Comparison of ENCODE assay signal across 8 cellular contexts in the genomic region with DNA sequence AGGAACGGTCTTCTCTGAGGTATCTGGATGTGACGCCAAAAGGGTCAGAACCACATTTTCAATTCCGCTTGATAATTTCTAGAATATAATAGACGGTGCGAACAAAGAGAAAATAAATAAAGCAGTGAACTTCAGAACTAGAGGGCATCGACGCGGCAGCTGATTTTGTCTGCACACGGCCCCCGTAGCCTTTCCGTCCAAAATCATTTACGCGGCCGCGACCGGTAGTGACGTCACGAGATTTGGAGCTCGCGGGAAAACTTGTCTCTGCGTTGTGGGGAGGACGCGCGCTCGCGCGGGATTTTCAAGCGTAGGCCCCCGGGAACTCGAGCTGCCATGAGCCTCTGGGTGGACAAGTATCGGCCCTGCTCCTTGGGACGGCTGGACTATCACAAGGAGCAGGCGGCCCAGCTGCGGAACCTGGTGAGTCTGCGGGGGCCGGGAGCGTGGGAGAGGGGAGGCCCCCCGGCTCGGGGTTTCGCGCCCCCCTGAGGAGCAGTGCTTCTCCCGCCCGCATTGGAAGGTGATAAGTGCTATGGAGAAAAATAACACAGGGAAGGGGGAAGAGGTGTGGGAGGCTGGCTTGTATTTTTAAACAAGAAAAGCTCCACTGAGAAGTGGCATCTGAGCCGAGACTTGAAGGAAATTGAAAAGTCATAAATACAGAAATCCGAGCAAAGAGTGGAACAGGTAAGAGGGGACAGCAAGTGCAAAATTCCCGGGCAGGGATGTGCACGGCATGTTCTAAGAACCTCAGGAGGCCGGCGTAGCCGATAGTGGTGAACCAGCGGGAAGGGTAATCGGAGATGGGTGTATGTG. TPM values are rescaled to one million over a fixed set of nuclear protein-coding genes. Genes with fewer than 3 reads are reported as not detected.
A peak's percentile ranks its signal among the peaks of the same experiment; 100 is the strongest.
DNase-seq lines count a peak whose midpoint lies in the region; ATAC-seq and TF ChIP-seq lines count a peak whose summit lies in the region.

A gene with protein sequence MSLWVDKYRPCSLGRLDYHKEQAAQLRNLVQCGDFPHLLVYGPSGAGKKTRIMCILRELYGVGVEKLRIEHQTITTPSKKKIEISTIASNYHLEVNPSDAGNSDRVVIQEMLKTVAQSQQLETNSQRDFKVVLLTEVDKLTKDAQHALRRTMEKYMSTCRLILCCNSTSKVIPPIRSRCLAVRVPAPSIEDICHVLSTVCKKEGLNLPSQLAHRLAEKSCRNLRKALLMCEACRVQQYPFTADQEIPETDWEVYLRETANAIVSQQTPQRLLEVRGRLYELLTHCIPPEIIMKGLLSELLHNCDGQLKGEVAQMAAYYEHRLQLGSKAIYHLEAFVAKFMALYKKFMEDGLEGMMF (plus strand): TSS at position 307 of the 819 bp plus-strand sequence. CDS start 30 bp downstream, at position 337.

- no peaks in the 10 kb centered on the region for H3K27me3 Mint-ChIP-seq in IgD-negative memory B cell

- DNase-seq in DMS 273 (lab: John Stamatoyannopoulos, UW; ENCODE audit: unreplicated experiment), result peak; percentile 97
- peak; percentile 27 for DNase-seq in OCI-M2 (lab: John Stamatoyannopoulos, UW; ENCODE audit: unreplicated experiment)
- DNase-seq in activated T-cell treated with anti-CD3 and anti-CD28 coated beads for 4 hours, result peak; percentile 87
- peak; percentile 98 for DNase-seq in epithelial cell of esophagus (ENCODE audit: low read depth)
- peak; percentile 95 to 97 (median 95) for DNase-seq in mucosa of descending colon
- peak; percentile 88 for DNase-seq in stimulated activated CD8-positive, alpha-beta memory T cell treated with anti-CD3 and anti-CD28 coated beads, Interleukin-4, amount 100 ng/mL, for 24 hours (ENCODE audit: low read depth)

- H3K4me1 ChIP-seq in mucosa of descending colon (ENCODE audit: low read depth), result no peaks in the 10 kb centered on the region

- no peak for TF ChIP-seq CTCF in epithelial cell of esophagus (IDR thresholded peaks at IDR 0.05; ENCODE audit: insufficient read depth, low read depth, low read length, missing control alignments)
- no peak for TF ChIP-seq CTCF in mucosa of descending colon (IDR thresholded peaks at IDR 0.05)

- peak within 1 kb of the TSS; percentile 92 to 98 (median 96) for H3K4me3 Mint-ChIP-seq in IgD-negative memory B cell

- intact Hi-C loops in mucosa of descending colon (cut with DNase I, micrococcal nuclease), result no loop called here

- no peaks in the 10 kb centered on the region for H3K9me3 ChIP-seq in mucosa of descending colon

- peaks cover 6% of the 10 kb centered on the region for H3K36me3 Mint-ChIP-seq in IgD-negative memory B cell

- peak within 1 kb of the TSS; percentile 94 to 97 (median 96) for H3K27ac Mint-ChIP-seq in IgD-negative memory B cell

- H3K9me3 Mint-ChIP-seq in IgD-negative memory B cell, result peaks cover 0 to 2% (median 0%) of the 10 kb centered on the region in 3 donors

- H3K4me1 Mint-ChIP-seq in IgD-negative memory B cell, result peaks cover 9 to 14% (median 12%) of the 10 kb centered on the region in 3 donors

- ATAC-seq in GM21528 (IDR thresholded peaks at IDR 0.05; ENCODE audit: low FRiP score, unreplicated experiment) (peak; percentile 88), mucosa of descending colon (peak; percentile 99)

- peak within 1 kb of the TSS; percentile 66 for H3K4me3 ChIP-seq in epithelial cell of esophagus (ENCODE audit: low read length)
- peak within 1 kb of the TSS; percentile 35 for H3K4me3 ChIP-seq in mucosa of descending colon

- H3K36me3 ChIP-seq in mucosa of descending colon (ENCODE audit: low read depth), result no peaks in the 10 kb centered on the region

RNA-seq across cellular contexts. Expression of the gene that starts here (rescaled TPM):
- polyA plus RNA-seq in IgD-negative memory B cell, result 6.7 TPM
- 10 to 100 TPM in 1 of 3 donors, 1 to 10 TPM in 2; 4.1 to 11.0 (median 5.4) TPM for total RNA-seq in mucosa of descending colon

Comparison
In these comparisons a context has a peak if more than half of its experiments do, and no peak if none do; other contexts are left out.
1. Peak in every context shown above with its lines: DNase-seq, ATAC-seq and H3K4me3 ChIP-seq.
2. DNase-seq: peak in every context shown above with its lines; median percentile 98 in epithelial cell of esophagus; 97 in DMS 273; 95 in mucosa of descending colon; 88 in stimulated activated CD8-positive, alpha-beta memory T cell treated with anti-CD3 and anti-CD28 coated beads, Interleukin-4, amount 100 ng/mL, for 24 hours; 87 in activated T-cell treated with anti-CD3 and anti-CD28 coated beads for 4 hours; 27 in OCI-M2.